Comparison of ENCODE assay signal across 29 cellular contexts in genomic region chr9:121956808-121957207, GRCh38.
A peak's percentile ranks its signal among the peaks of the same experiment; 100 is the strongest.
DNase-seq lines count a peak whose midpoint lies in the region; ATAC-seq and TF ChIP-seq lines count a peak whose summit lies in the region.
"Had no signal": no experiment of that assay in that cellular context is flagged by ENCODE, and none has a peak within 500 bp of the region (broad histone marks: within the 10 kb centered on the region; RNA-seq: fewer than 3 reads in every experiment).

No MANE protein-coding gene starts in this region.

- no peak overlapping the region for H2AFZ ChIP-seq in OCI-LY7 (ENCODE audit: low read length)
- H2AFZ ChIP-seq: hepatocyte had no signal

- intact Hi-C loops in OCI-LY7 (cut with micrococcal nuclease; ENCODE audit: unreplicated experiment) = no loop called here

- H4K20me1 ChIP-seq in OCI-LY7 (ENCODE audit: insufficient read depth, low read length) = no peaks in the 10 kb centered on the region

- H3K9me3 ChIP-seq in OCI-LY7 (ENCODE audit: low read length) = no peaks in the 10 kb centered on the region
- H3K9me3 ChIP-seq: sigmoid colon, transverse colon had no signal

- no peaks in the 10 kb centered on the region for H3K9me2 ChIP-seq in OCI-LY7 (ENCODE audit: insufficient read depth, low read length)

- BruUV-seq in OCI-LY7 (replicated peaks; lab: Mats Ljungman, UMichigan) = no TSS peak

- H3K79me2 ChIP-seq in OCI-LY7 (ENCODE audit: insufficient read depth, low read depth, low read length) = no peaks in the 10 kb centered on the region
- H3K79me2 ChIP-seq: hepatocyte had no signal

- H3K27ac ChIP-seq in brain microvascular endothelial cell (no peak overlapping the region), OCI-LY7 (ENCODE audit: low read depth, low read length, poor library complexity, severe bottlenecking) (no peak overlapping the region)
- H3K27ac ChIP-seq: hepatocyte, sigmoid colon, transverse colon had no signal

- POLR2A ChIA-PET in OCI-LY7 (lab: Charles Lee) = no interaction called here

- peaks cover 61% of the 10 kb centered on the region for H3K4me1 ChIP-seq in OCI-LY7 (ENCODE audit: insufficient read depth, low read length, poor library complexity, severe bottlenecking)
- H3K4me1 ChIP-seq: sigmoid colon, transverse colon had no signal

- no peak overlapping the region for H3K4me2 ChIP-seq in OCI-LY7 (ENCODE audit: low read length)
- H3K4me2 ChIP-seq: hepatocyte had no signal

- in situ Hi-C loops in brain microvascular endothelial cell (cut with HindIII; ENCODE audit: low pct_ligation_motif_present, low sequenced_read_pairs) = loop anchor here (25.0 kb wide), 1 partner anchor 220 kb away; no protein-coding TSS in a partner anchor

- DNase-seq in HT1080 (ENCODE audit: low read depth) (peak; percentile 54), NCI-H69 (lab: John Stamatoyannopoulos, UW) (peak; percentile 29), brain microvascular endothelial cell (peak; percentile 30), smooth muscle cell of the brain vasculature (ENCODE audit: low read depth, low spot score) (peak; percentile 53), OCI-LY7 (ENCODE audit: low spot score) (no peak), DMS53 treated with DMSO at 0.1 percent for 48 hours (lab: John Stamatoyannopoulos, UW; ENCODE audit: unreplicated experiment) (no peak)
- DNase-seq: activated CD4-positive, alpha-beta T cell treated with anti-CD3 and anti-CD28 coated beads, Interleukin-2, amount 50 U/mL, for 48 hours; activated CD4-positive, CD25-positive, alpha-beta regulatory T cell treated with anti-CD3 and anti-CD28 coated beads, Interleukin-2, amount 50 U/mL, for 72 hours; activated gamma-delta T cell treated with Interleukin-2 at 50 U/mL for 16 hours; activated naive CD8-positive, alpha-beta T cell treated with anti-CD3 and anti-CD28 coated beads, Interleukin-2, amount 50 U/mL, for 24 hours; activated T-cell treated with anti-CD3 and anti-CD28 coated beads, Interleukin-2, amount 50 U/mL, for 48 hours; C1 segment of cervical spinal cord; cerebellar nuclear complex; DMS153; dorsolateral prefrontal cortex; H7; MM.1S; natural killer cell; NCI-H1105 treated with DMSO at 0.1 percent for 48 hours; NCI-H2029 treated with DMSO at 0.1 percent for 48 hours; NCI-H2227 treated with DMSO at 0.1 percent for 48 hours; NCI-H774; occipital lobe; sigmoid colon; stimulated activated CD4-positive, alpha-beta T cell treated with anti-CD3 and anti-CD28 coated beads, Interleukin-4, amount 100 ng/mL, for 24 hours; transverse colon had no signal

- CTCF ChIA-PET in OCI-LY7 (lab: Charles Lee; ENCODE audit: unreplicated experiment) = no interaction called here

- TF ChIP-seq CTCF in brain microvascular endothelial cell (IDR thresholded peaks at IDR 0.05; ENCODE audit: low read depth, low read length, missing control alignments) (no peak), OCI-LY7 (conservative IDR thresholded peaks at IDR 0.05; ENCODE audit: low read length) (no peak)

- H3K4me3 ChIP-seq in brain microvascular endothelial cell (ENCODE audit: low read depth, low read length) (no peak overlapping the region), OCI-LY7 (ENCODE audit: low read depth, low read length, poor library complexity, severe bottlenecking) (no peak overlapping the region)
- H3K4me3 ChIP-seq: dorsolateral prefrontal cortex, hepatocyte, lung, sigmoid colon, transverse colon had no signal

- H3K27me3 ChIP-seq in brain microvascular endothelial cell (replicated peaks) = no peaks in the 10 kb centered on the region
- H3K27me3 ChIP-seq: dorsolateral prefrontal cortex, hepatocyte, sigmoid colon, transverse colon had no signal

- ATAC-seq in HG03045 (IDR thresholded peaks at IDR 0.05; ENCODE audit: unreplicated experiment) = no peak
- ATAC-seq: activated naive CD8-positive, alpha-beta T cell treated with anti-CD3 and anti-CD28 coated beads, Interleukin-2, amount 50 U/mL, for 24 hours; natural killer cell had no signal

- H3K36me3 ChIP-seq in brain microvascular endothelial cell (replicated peaks) = no peaks in the 10 kb centered on the region
- no peaks in the 10 kb centered on the region for H3K36me3 ChIP-seq in OCI-LY7 (ENCODE audit: insufficient read depth, low read length)
- H3K36me3 ChIP-seq: transverse colon had no signal

Comparison
In these comparisons a context has a peak if more than half of its experiments do, and no peak if none do; other contexts are left out.
1. DNase-seq: peak in HT1080 (single experiment), NCI-H69 (single experiment), brain microvascular endothelial cell (single experiment) and smooth muscle cell of the brain vasculature (single experiment); none in OCI-LY7 (single experiment) and DMS53 treated with DMSO at 0.1 percent for 48 hours (single experiment).